Comparison of ENCODE assay signal across 9 cellular contexts in genomic region chr12:108839011-108839889, GRCh38. TPM values are rescaled to one million over a fixed set of nuclear protein-coding genes. Genes with fewer than 3 reads are reported as not detected.
A peak's percentile ranks its signal among the peaks of the same experiment; 100 is the strongest.
DNase-seq lines count a peak whose midpoint lies in the region; ATAC-seq, FAIRE-seq and TF ChIP-seq lines count a peak whose summit lies in the region.
"Had no signal": no experiment of that assay in that cellular context is flagged by ENCODE, and none has a peak within 500 bp of the region (broad histone marks: within the 10 kb centered on the region; RNA-seq: fewer than 3 reads in every experiment).

No MANE protein-coding gene starts in this region.

- peak; percentile 80 for FAIRE-seq in endothelial cell of umbilical vein (lab: Jason Lieb, UNC)

- dilution Hi-C loops in endothelial cell of umbilical vein (cut with MboI; ENCODE audit: extremely low pct_ligation_motif_present, low sequenced_read_pairs) = loop anchor here (25.0 kb wide), 1 partner anchor 177 kb away; no protein-coding TSS in a partner anchor

- H3K4me3 ChIP-seq in BJ (ENCODE audit: low read depth, low read length) (no peak overlapping the region), endothelial cell of umbilical vein (replicated peaks in 1 of 3; ENCODE audit: insufficient read depth in 1 of 3, low read depth in 1 of 3, low read length in 3 of 3) (no peak overlapping the region), osteoblast (ENCODE audit: insufficient read depth, low read length) (peak overlapping the region; percentile 3)
- H3K4me3 ChIP-seq: neural progenitor cell had no signal

- no peaks in the 10 kb centered on the region for H3K9me1 ChIP-seq in endothelial cell of umbilical vein (replicated peaks; ENCODE audit: control insufficient read depth, extremely low read depth, insufficient read depth, low read length)

- intact Hi-C loops in endothelial cell of umbilical vein (cut with micrococcal nuclease) = no loop called here

- H2AFZ ChIP-seq in endothelial cell of umbilical vein (ENCODE audit: low read depth, low read length) (no peak overlapping the region), osteoblast (ENCODE audit: low read length) (no peak overlapping the region)
- H2AFZ ChIP-seq: neural progenitor cell had no signal

- H3K36me3 ChIP-seq in BJ (ENCODE audit: control insufficient read depth, insufficient read depth, low read length) (peaks cover 7% of the 10 kb centered on the region), endothelial cell of umbilical vein (ENCODE audit: control insufficient read depth in 2 of 2, extremely low read depth in 1 of 2, insufficient read depth in 2 of 2, low read length in 2 of 2) (peaks cover 5 to 17% of the 10 kb centered on the region in 2 experiments), osteoblast (ENCODE audit: insufficient read depth, low read length) (peaks cover 55% of the 10 kb centered on the region)
- H3K36me3 ChIP-seq: neural progenitor cell had no signal

- H3K4me2 ChIP-seq in endothelial cell of umbilical vein (ENCODE audit: insufficient read depth, low read length) (peak overlapping the region; percentile 12), osteoblast (ENCODE audit: insufficient read depth, low read length) (peak overlapping the region; percentile 35)
- H3K4me2 ChIP-seq: neural progenitor cell had no signal

- H4K20me1 ChIP-seq in endothelial cell of umbilical vein (replicated peaks; ENCODE audit: control insufficient read depth, extremely low read depth, insufficient read depth, low read length) (no peaks in the 10 kb centered on the region), osteoblast (ENCODE audit: insufficient read depth, low read length) (no peaks in the 10 kb centered on the region)

- H3K79me2 ChIP-seq in endothelial cell of umbilical vein (ENCODE audit: control insufficient read depth, insufficient read depth, low read length) (peaks cover 64% of the 10 kb centered on the region), osteoblast (ENCODE audit: insufficient read depth, low read length) (peaks cover 73% of the 10 kb centered on the region)

- BruUV-seq in endothelial cell of umbilical vein (replicated peaks; lab: Mats Ljungman, UMichigan) = TSS peak; percentile 98

- no peaks in the 10 kb centered on the region for H3K9me3 ChIP-seq in endothelial cell of umbilical vein (replicated peaks; ENCODE audit: control insufficient read depth, insufficient read depth, low read length)
- H3K9me3 ChIP-seq in osteoblast (ENCODE audit: low read depth, low read length) = no peaks in the 10 kb centered on the region

- ATAC-seq in GM18870 (IDR thresholded peaks at IDR 0.05; ENCODE audit: unreplicated experiment) (no peak), HG02588 (IDR thresholded peaks at IDR 0.05; ENCODE audit: unreplicated experiment) (no peak)

- no peak for TF ChIP-seq CTCF in BJ (IDR thresholded peaks at IDR 0.05; ENCODE audit: insufficient read depth, low read depth, low read length)
- TF ChIP-seq CTCF in endothelial cell of umbilical vein (IDR thresholded peaks at IDR 0.05; ENCODE audit: extremely low read depth in 1 of 2, insufficient read depth in 1 of 2, low read depth in 1 of 2, low read length in 2 of 2) = no peak
- no peak for TF ChIP-seq CTCF in osteoblast (IDR thresholded peaks at IDR 0.05; ENCODE audit: extremely low read depth, low read depth, low read length)

- H3K9ac ChIP-seq in endothelial cell of umbilical vein (replicated peaks; ENCODE audit: extremely low read depth, insufficient read depth, low read length) = peak overlapping the region; percentile 92
- H3K9ac ChIP-seq: neural progenitor cell had no signal

- CTCF ChIA-PET in BJ (lab: Yijun Ruan, JAX) = interaction anchor here (0.9 to 3.0 kb wide), 5 partner anchors 8 to 231 kb away, joined by 3 to 20 read pairs (median 4); no protein-coding TSS in a partner anchor
- CTCF ChIA-PET in endothelial cell of umbilical vein (lab: Charles Lee) = interaction anchor here (1.0 to 6.5 kb wide), 9 partner anchors 10 to 221 kb away, joined by 3 to 63 read pairs (median 4); no protein-coding TSS in a partner anchor

- POLR2A ChIA-PET in BJ (lab: Charles Lee) = interaction anchor here (0.6 to 1.5 kb wide), 6 partner anchors 10 to 623 kb away, joined by 3 to 9 read pairs (median 3); no protein-coding TSS in a partner anchor
- POLR2A ChIA-PET in endothelial cell of umbilical vein (lab: Charles Lee) = interaction anchor here (0.9 to 3.9 kb wide), 4 partner anchors 10 to 18 kb away, joined by 3 to 53 read pairs (median 28); partner anchors contain the start of gene SSH1

- peaks cover 61% of the 10 kb centered on the region for H3K4me1 ChIP-seq in endothelial cell of umbilical vein (ENCODE audit: control insufficient read depth, extremely low read depth, insufficient read depth, low read length)
- H3K4me1 ChIP-seq in osteoblast (ENCODE audit: insufficient read depth, low read length) = peaks cover 68% of the 10 kb centered on the region

- H3K27me3 ChIP-seq in BJ (ENCODE audit: control insufficient read depth, insufficient read depth, low read length) (no peaks in the 10 kb centered on the region), endothelial cell of umbilical vein (ENCODE audit: control insufficient read depth in 2 of 2, insufficient read depth in 2 of 2, low read length in 2 of 2) (no peaks in the 10 kb centered on the region), osteoblast (ENCODE audit: insufficient read depth, low read length) (no peaks in the 10 kb centered on the region)
- H3K27me3 ChIP-seq: neural progenitor cell had no signal

- no peak for TF ChIP-seq POLR2A in endothelial cell of umbilical vein (IDR thresholded peaks at IDR 0.05; ENCODE audit: low read depth, low read length)

- DNase-seq in BJ (ENCODE audit: low read depth) (peak; percentile 79), RPMI7951 (ENCODE audit: low read depth) (peak; percentile 99), endothelial cell of umbilical vein (ENCODE audit: low read depth, low spot score) (peak; percentile 91), osteoblast (ENCODE audit: insufficient read length, low spot score, missing footprints) (no peak), NCI-H2107 (lab: John Stamatoyannopoulos, UW) (no peak), NOMO-1 treated with DMSO at 0.1 percent for 48 hours (lab: John Stamatoyannopoulos, UW; ENCODE audit: unreplicated experiment) (no peak)

- H3K27ac ChIP-seq in endothelial cell of umbilical vein (ENCODE audit: insufficient read depth, low read depth, low read length) = peak overlapping the region; percentile 98
- peak overlapping the region; percentile 100 for H3K27ac ChIP-seq in osteoblast (ENCODE audit: low read depth, low read length)
- H3K27ac ChIP-seq: neural progenitor cell had no signal

TF ChIP-seq in endothelial cell of umbilical vein, 7 proteins besides CTCF, POLR2A, EP300 and RAD21:
- TF ChIP-seq MAX (IDR thresholded peaks at IDR 0.05; ENCODE audit: insufficient read depth, insufficient read length) = peak; percentile 22
- no peak for TF ChIP-seq POLR2AphosphoS5 (IDR thresholded peaks at IDR 0.05; ENCODE audit: insufficient read depth, low read depth, low read length)
- no peak for TF ChIP-seq EZH2 (IDR thresholded peaks at IDR 0.05; ENCODE audit: borderline replicate concordance, low read depth, low read length, severe bottlenecking)
- TF ChIP-seq MYC (IDR thresholded peaks at IDR 0.05; ENCODE audit: low read depth, low read length) = no peak

RNA-seq across cellular contexts. Expression of gene SSH1, which starts 18.1 kb away (rescaled TPM):
- polyA plus RNA-seq in BJ (2011; rRNA removed) (40.6 and 52.3 TPM in 2 replicates), endothelial cell of umbilical vein (20.2 and 20.6 TPM in 2 replicates)
- 39.1 and 47.4 TPM in 2 replicates for polyA minus RNA-seq in BJ (2011; rRNA and poly(A)+ RNA removed)
- 21.1 and 23.7 TPM in 2 replicates for total RNA-seq in RPMI7951 (2014; rRNA removed; shearing (Covaris generic))
- total RNA-seq in endothelial cell of umbilical vein (57.5 and 71.4 TPM in 2 replicates), osteoblast (31.8 and 34.2 TPM in 2 replicates)
- 14.9 and 18.6 TPM in 2 replicates for polyA plus RNA-seq in endothelial cell of umbilical vein (2011; cell fraction: cytosol; rRNA removed)
- polyA plus RNA-seq in endothelial cell of umbilical vein (2011; cell fraction: nucleus; rRNA removed) = 81.2 and 96.3 TPM in 2 replicates
- polyA plus RNA-seq in endothelial cell of umbilical vein (2012) = 24.5 and 25.2 TPM in 2 replicates
- polyA minus RNA-seq in endothelial cell of umbilical vein = 93.7 and 104 TPM in 2 replicates
- polyA minus RNA-seq in endothelial cell of umbilical vein (2011; cell fraction: cytosol; rRNA and poly(A)+ RNA removed) = 11.3 TPM
- polyA minus RNA-seq in endothelial cell of umbilical vein (2011; cell fraction: nucleus; rRNA and poly(A)+ RNA removed) = 107 and 110 TPM in 2 replicates

RNA-seq across cellular contexts. Expression of gene DAO, which starts 40.6 kb away (rescaled TPM):
- polyA plus RNA-seq in BJ (2011; rRNA removed) = not detected in 2 replicates
- polyA minus RNA-seq in BJ (2011; rRNA and poly(A)+ RNA removed) = not detected in 2 replicates
- total RNA-seq in RPMI7951 (2014; rRNA removed; shearing (Covaris generic)) = not detected in 2 replicates
- not detected in 2 replicates for total RNA-seq in endothelial cell of umbilical vein
- polyA plus RNA-seq in endothelial cell of umbilical vein = not detected in 2 replicates
- polyA plus RNA-seq in endothelial cell of umbilical vein (2011; cell fraction: cytosol; rRNA removed) = not detected in 2 replicates
- not detected in 2 replicates for polyA plus RNA-seq in endothelial cell of umbilical vein (2011; cell fraction: nucleus; rRNA removed)
- not detected in 2 replicates for polyA plus RNA-seq in endothelial cell of umbilical vein (2012)
- polyA minus RNA-seq in endothelial cell of umbilical vein = not detected in 2 replicates
- polyA minus RNA-seq in endothelial cell of umbilical vein (2011; cell fraction: cytosol; rRNA and poly(A)+ RNA removed) = not detected
- polyA minus RNA-seq in endothelial cell of umbilical vein (2011; cell fraction: nucleus; rRNA and poly(A)+ RNA removed) = not detected in 2 replicates
- not detected in 2 replicates for total RNA-seq in osteoblast

Comparison
In these comparisons a context has a peak if more than half of its experiments do, and no peak if none do; other contexts are left out.
1. DNase-seq: peak in BJ (single experiment), RPMI7951 (single experiment) and endothelial cell of umbilical vein (single experiment); none in osteoblast (single experiment), NCI-H2107 (single experiment) and NOMO-1 treated with DMSO at 0.1 percent for 48 hours (single experiment).